24 cellular contexts compared by ENCODE assay signal in genomic region chr12:101729842-101730241, GRCh38. TPM values are rescaled to one million over a fixed set of nuclear protein-coding genes. Genes with fewer than 3 reads are reported as not detected.
DNase-seq lines count a peak whose midpoint lies in the region; ATAC-seq, FAIRE-seq and TF ChIP-seq lines count a peak whose summit lies in the region.
"Had no signal": no experiment of that assay in that cellular context is flagged by ENCODE, and none has a peak within 500 bp of the region (broad histone marks: within the 10 kb centered on the region; RNA-seq: fewer than 3 reads in every experiment).

No MANE protein-coding gene starts in this region.

- no peak overlapping the region for H3K4me3 Mint-ChIP-seq in activated T-cell treated with anti-CD3 and anti-CD28 coated beads, Interleukin-2, amount 50 U/mL, for 72 hours
- no peak overlapping the region for H3K4me3 Mint-ChIP-seq in activated T-cell treated with anti-CD3 and anti-CD28 coated beads, Interleukin-2, amount 50 U/mL, for 24 hours
- peak overlapping the region in 1 of 4 donors; percentile 7 for H3K4me3 Mint-ChIP-seq in IgD-negative memory B cell
- H3K4me3 Mint-ChIP-seq in stimulated activated memory B cell treated with anti-CD40 and anti-IgM and Interleukin-4, amounts not matched to agents 10 μg/mL and 1 μg/mL and 100 μg/mL, for 72 hours: no peak overlapping the region
- H3K4me3 Mint-ChIP-seq: CD4-positive, CD25-positive, alpha-beta regulatory T cell; CD8-positive, alpha-beta T cell; HFFc6 had no signal

- H3K9me3 ChIP-seq in K562 (replicated peaks; ENCODE audit: control insufficient read depth, insufficient read depth, low read depth, low read length): no peaks in the 10 kb centered on the region
- H3K9me3 ChIP-seq: A549, BLaER1, Caco-2, HAP-1 had no signal

- no peak overlapping the region for H2AFZ ChIP-seq in K562 (ENCODE audit: low read depth, low read length)

- H3K4me1 Mint-ChIP-seq in activated T-cell treated with anti-CD3 and anti-CD28 coated beads, Interleukin-2, amount 50 U/mL, for 72 hours (ENCODE audit: low read depth): peaks cover 5% of the 10 kb centered on the region
- peaks cover 5% of the 10 kb centered on the region for H3K4me1 Mint-ChIP-seq in activated T-cell treated with anti-CD3 and anti-CD28 coated beads, Interleukin-2, amount 50 U/mL, for 24 hours (ENCODE audit: low read depth)
- H3K4me1 Mint-ChIP-seq in IgD-negative memory B cell: peaks cover 6 to 21% (median 9%) of the 10 kb centered on the region in 3 donors
- H3K4me1 Mint-ChIP-seq in stimulated activated memory B cell treated with anti-CD40 and anti-IgM and Interleukin-4, amounts not matched to agents 10 μg/mL and 1 μg/mL and 100 μg/mL, for 72 hours: peaks cover 17% of the 10 kb centered on the region
- H3K4me1 Mint-ChIP-seq: CD4-positive, CD25-positive, alpha-beta regulatory T cell had no signal

- intact Hi-C loops in K562 (cut with micrococcal nuclease): no loop called here

- H3K9me3 Mint-ChIP-seq in activated T-cell treated with anti-CD3 and anti-CD28 coated beads, Interleukin-2, amount 50 U/mL, for 72 hours: no peaks in the 10 kb centered on the region
- H3K9me3 Mint-ChIP-seq in activated T-cell treated with anti-CD3 and anti-CD28 coated beads, Interleukin-2, amount 50 U/mL, for 24 hours: no peaks in the 10 kb centered on the region
- peaks cover 0 to 3% (median 0%) of the 10 kb centered on the region in 3 donors for H3K9me3 Mint-ChIP-seq in IgD-negative memory B cell
- H3K9me3 Mint-ChIP-seq in stimulated activated memory B cell treated with anti-CD40 and anti-IgM and Interleukin-4, amounts not matched to agents 10 μg/mL and 1 μg/mL and 100 μg/mL, for 72 hours: no peaks in the 10 kb centered on the region
- H3K9me3 Mint-ChIP-seq: CD8-positive, alpha-beta T cell; HFFc6 had no signal

- H3K27ac Mint-ChIP-seq in activated T-cell treated with anti-CD3 and anti-CD28 coated beads, Interleukin-2, amount 50 U/mL, for 72 hours: peak overlapping the region; percentile 47
- H3K27ac Mint-ChIP-seq in activated T-cell treated with anti-CD3 and anti-CD28 coated beads, Interleukin-2, amount 50 U/mL, for 24 hours: no peak overlapping the region
- H3K27ac Mint-ChIP-seq in IgD-negative memory B cell: peak overlapping the region in 2 of 3 donors; percentile 9 to 11
- peak overlapping the region; percentile 2 for H3K27ac Mint-ChIP-seq in stimulated activated memory B cell treated with anti-CD40 and anti-IgM and Interleukin-4, amounts not matched to agents 10 μg/mL and 1 μg/mL and 100 μg/mL, for 72 hours
- H3K27ac Mint-ChIP-seq: CD4-positive, CD25-positive, alpha-beta regulatory T cell; CD8-positive, alpha-beta T cell; HFFc6 had no signal

- H3K4me2 ChIP-seq in K562 (ENCODE audit: insufficient read depth, low read length): no peak overlapping the region
- H3K4me2 ChIP-seq: A549, BLaER1 had no signal

- TF ChIP-seq POLR2A in K562 (conservative IDR thresholded peaks at IDR 0.05): peak; percentile 58; the same call in 1 of the 2 replicates

- CTCF ChIA-PET in K562 (lab: Yijun Ruan, JAX; ENCODE audit: low intra/inter-chr PET ratio): no interaction called here

- H3K9me1 ChIP-seq in K562 (ENCODE audit: control insufficient read depth, insufficient read depth, low read length): no peaks in the 10 kb centered on the region

- H3K27me3 Mint-ChIP-seq in activated T-cell treated with anti-CD3 and anti-CD28 coated beads, Interleukin-2, amount 50 U/mL, for 72 hours (ENCODE audit: low read depth): no peaks in the 10 kb centered on the region
- H3K27me3 Mint-ChIP-seq in activated T-cell treated with anti-CD3 and anti-CD28 coated beads, Interleukin-2, amount 50 U/mL, for 24 hours: no peaks in the 10 kb centered on the region
- no peaks in the 10 kb centered on the region for H3K27me3 Mint-ChIP-seq in IgD-negative memory B cell
- H3K27me3 Mint-ChIP-seq in stimulated activated memory B cell treated with anti-CD40 and anti-IgM and Interleukin-4, amounts not matched to agents 10 μg/mL and 1 μg/mL and 100 μg/mL, for 72 hours: no peaks in the 10 kb centered on the region
- H3K27me3 Mint-ChIP-seq: CD4-positive, CD25-positive, alpha-beta regulatory T cell had no signal

- peaks cover 0 to 4% of the 10 kb centered on the region in 2 donors for H3K36me3 Mint-ChIP-seq in activated T-cell treated with anti-CD3 and anti-CD28 coated beads, Interleukin-2, amount 50 U/mL, for 72 hours (ENCODE audit: insufficient read depth in 2 of 2)
- peaks cover 47% of the 10 kb centered on the region for H3K36me3 Mint-ChIP-seq in activated T-cell treated with anti-CD3 and anti-CD28 coated beads, Interleukin-2, amount 50 U/mL, for 24 hours (ENCODE audit: low read depth)
- peaks cover 16% of the 10 kb centered on the region for H3K36me3 Mint-ChIP-seq in IgD-negative memory B cell
- H3K36me3 Mint-ChIP-seq in stimulated activated memory B cell treated with anti-CD40 and anti-IgM and Interleukin-4, amounts not matched to agents 10 μg/mL and 1 μg/mL and 100 μg/mL, for 72 hours: peaks cover 37% of the 10 kb centered on the region

- in situ Hi-C loops in K562 (cut with MboI): no loop called here

- H3K4me3 ChIP-seq in K562: no peak overlapping the region
- H3K4me3 ChIP-seq: A549, BLaER1, HAP-1 had no signal

- H3K4me1 ChIP-seq in K562 (replicated peaks in 1 of 2; ENCODE audit: control insufficient read depth in 2 of 2, insufficient read depth in 2 of 2, low read length in 2 of 2): no peaks in the 10 kb centered on the region
- H3K4me1 ChIP-seq: A549, BLaER1, Caco-2 had no signal

- H3K9ac ChIP-seq in K562 (ENCODE audit: insufficient read depth in 1 of 2, low read depth in 2 of 2, low read length in 2 of 2): no peak overlapping the region
- H3K9ac ChIP-seq: BLaER1 had no signal

- DNase-seq in activated T-cell treated with anti-CD3 and anti-CD28 coated beads, Interleukin-2, amount 50 U/mL, for 72 hours: no peak
- DNase-seq in activated T-cell treated with anti-CD3 and anti-CD28 coated beads, Interleukin-2, amount 50 U/mL, for 24 hours: no peak
- DNase-seq in K562 (ENCODE audit: extremely low read depth in 1 of 4, low spot score in 3 of 4): no peak
- no peak for DNase-seq in SHP77 treated with DMSO at 0.1 percent for 48 hours (lab: John Stamatoyannopoulos, UW)
- DNase-seq in NCI-H510A treated with DMSO at 0.1 percent for 48 hours (lab: John Stamatoyannopoulos, UW): no peak
- DNase-seq: 8988T; ACHN; Caco-2; CD4-positive, CD25-positive, alpha-beta regulatory T cell; CD8-positive, alpha-beta T cell; DMS153; DND-41; GOT3; HFFc6 had no signal

- H4K20me1 ChIP-seq in K562 (replicated peaks; ENCODE audit: control insufficient read depth, insufficient read depth, low read length): no peaks in the 10 kb centered on the region
- H4K20me1 ChIP-seq: BLaER1 had no signal

- H3K27ac ChIP-seq in K562 (ENCODE audit: extremely low read depth, low read depth, low read length): no peak overlapping the region
- H3K27ac ChIP-seq: A549, BLaER1, C4-2B had no signal

- TF ChIP-seq RAD21 in K562 (CRISPR knock-in tag; conservative IDR thresholded peaks at IDR 0.05 in 1 of 2, IDR thresholded peaks at IDR 0.05 in 1 of 2): no peak

- no peaks in the 10 kb centered on the region for H3K79me2 ChIP-seq in K562 (ENCODE audit: control insufficient read depth, insufficient read depth, low read length)

- FAIRE-seq in K562 (lab: Jason Lieb, UNC): no peak
- FAIRE-seq: A549, GM12892, GM19239, H54 had no signal

- H3K27me3 ChIP-seq in K562 (ENCODE audit: control insufficient read depth in 2 of 2, insufficient read depth in 2 of 2, low read length in 2 of 2): no peaks in the 10 kb centered on the region
- H3K27me3 ChIP-seq: BLaER1 had no signal

- no peak for TF ChIP-seq EP300 in K562 (IDR thresholded peaks at IDR 0.05; ENCODE audit: low read length)

- no peak for TF ChIP-seq CTCF in K562 (IDR thresholded peaks at IDR 0.05 in 2 of 3, conservative IDR thresholded peaks at IDR 0.05 in 1 of 3; ENCODE audit: insufficient read depth in 2 of 3, low read depth in 1 of 3, low read length in 3 of 3)

- no TSS peak for BruUV-seq in K562 (replicated peaks; lab: Mats Ljungman, UMichigan)

- ATAC-seq in activated T-cell treated with anti-CD3 and anti-CD28 coated beads, Interleukin-2, amount 50 U/mL, for 72 hours (replicated peaks in 1 of 2): no peak
- peak; percentile 66 for ATAC-seq in K562
- no peak for ATAC-seq in stimulated activated memory B cell treated with anti-CD40 and anti-IgM and Interleukin-4, amounts not matched to agents 10 μg/mL and 1 μg/mL and 100 μg/mL, for 72 hours
- no peak for ATAC-seq in GM19467 (IDR thresholded peaks at IDR 0.05; ENCODE audit: unreplicated experiment)
- ATAC-seq: A549; CD8-positive, alpha-beta T cell had no signal

- POLR2A ChIA-PET in K562 (lab: Yijun Ruan, JAX): interaction anchor here (0.9 to 1.6 kb wide), 2 partner anchors 15 to 100 kb away, joined by 3 read pairs; no protein-coding TSS in a partner anchor

- peaks cover 91% of the 10 kb centered on the region for H3K36me3 ChIP-seq in K562 (ENCODE audit: control insufficient read depth, insufficient read depth, low read length)

RNA-seq across cellular contexts. Expression of gene SYCP3, which starts 9.4 kb away (rescaled TPM):
- total RNA-seq in activated T-cell treated with anti-CD3 and anti-CD28 coated beads, Interleukin-2, amount 50 U/mL, for 72 hours: under 1 TPM; 0.30 to 0.91 TPM
- 0.33 TPM for polyA plus RNA-seq in IgD-negative memory B cell
- 0.35 and 0.97 TPM in 2 replicates for total RNA-seq in K562 (2011; cell fraction: chromatin; rRNA removed; ENCODE audit: low replicate concordance)
- total RNA-seq in K562 (2011; cell fraction: nucleolus; rRNA removed): 0.33 TPM in 1 of 2 replicates, not detected in the other
- 0.37 and 0.46 TPM in 2 replicates for total RNA-seq in K562 (2011; cell fraction: nucleoplasm; rRNA removed)
- 0.37 TPM in 1 of 2 replicates, not detected in the other for total RNA-seq in K562 (2014; rRNA removed)
- 0.15 TPM in 1 of 2 replicates, not detected in the other for total RNA-seq in K562 (2014; rRNA removed; fragmentation: Illumina TruSeq; extraction: Trizol)
- 0.22 TPM in 1 of 2 replicates, not detected in the other for total RNA-seq in K562 (2015; rRNA removed; fragmentation: Illumina TruSeq; extraction: Trizol)
- total RNA-seq in K562 (2021): not detected in 2 replicates
- polyA plus RNA-seq in K562 (2011; rRNA removed): 0.11 and 0.16 TPM in 2 replicates
- not detected in 2 replicates for polyA plus RNA-seq in K562 (2011; cell fraction: cytosol; rRNA removed)
- 0.10 and 0.11 TPM in 2 replicates for polyA plus RNA-seq in K562 (2011; cell fraction: nucleus; rRNA removed)
- polyA plus RNA-seq in K562 (2012): 0.16 and 0.29 TPM in 2 replicates
- not detected in 2 replicates for polyA plus RNA-seq in K562 (2014; fragmentation: Illumina TruSeq; extraction: Trizol)
- polyA plus RNA-seq in K562 (2014; fragmentation: Nextera tagmentation; extraction: Ambion mirVana): under 1 TPM; 0.25 TPM
- not detected in 2 replicates for polyA plus RNA-seq in K562 (2014; rRNA removed)
- polyA minus RNA-seq in K562 (2011; rRNA and poly(A)+ RNA removed): 0.15 TPM in 1 of 2 replicates, not detected in the other
- not detected in 2 replicates for polyA minus RNA-seq in K562 (2011; cell fraction: cytosol; rRNA and poly(A)+ RNA removed)
- polyA minus RNA-seq in K562 (2011; cell fraction: nucleus; rRNA and poly(A)+ RNA removed): 0.11 and 0.13 TPM in 2 replicates
- total RNA-seq: HFFc6 had no signal

RNA-seq across cellular contexts. Expression of gene CHPT1, which starts 32.4 kb away (rescaled TPM):
- 10 to 100 TPM; 20.2 to 24.6 TPM for total RNA-seq in activated T-cell treated with anti-CD3 and anti-CD28 coated beads, Interleukin-2, amount 50 U/mL, for 72 hours
- polyA plus RNA-seq in IgD-negative memory B cell (50.9 TPM), K562 (2011; rRNA removed) (66.5 and 91.9 TPM in 2 replicates), K562 (2014; fragmentation: Illumina TruSeq; extraction: Trizol) (62.8 and 69.4 TPM in 2 replicates), K562 (2014; fragmentation: Nextera tagmentation; extraction: Ambion mirVana) (10 to 100 TPM; 15.3 to 24.3 TPM), K562 (2014; rRNA removed) (92.5 and 111 TPM in 2 replicates)
- 54.6 and 85.9 TPM in 2 replicates for total RNA-seq in K562 (2011; cell fraction: chromatin; rRNA removed; ENCODE audit: low replicate concordance)
- total RNA-seq in K562 (2011; cell fraction: nucleolus; rRNA removed): 78.3 and 80.9 TPM in 2 replicates
- 85.9 and 96.9 TPM in 2 replicates for total RNA-seq in K562 (2011; cell fraction: nucleoplasm; rRNA removed)
- total RNA-seq in K562 (2014; rRNA removed) (170 and 210 TPM in 2 replicates), K562 (2014; rRNA removed; fragmentation: Illumina TruSeq; extraction: Trizol) (112 and 123 TPM in 2 replicates), K562 (2015; rRNA removed; fragmentation: Illumina TruSeq; extraction: Trizol) (75.4 and 75.5 TPM in 2 replicates), K562 (2021) (95.0 and 103 TPM in 2 replicates)
- 47.4 and 49.6 TPM in 2 replicates for polyA plus RNA-seq in K562 (2011; cell fraction: cytosol; rRNA removed)
- 42.3 and 43.3 TPM in 2 replicates for polyA plus RNA-seq in K562 (2011; cell fraction: nucleus; rRNA removed)
- polyA plus RNA-seq in K562 (2012): 75.7 and 82.7 TPM in 2 replicates
- 32.0 and 33.2 TPM in 2 replicates for polyA minus RNA-seq in K562 (2011; rRNA and poly(A)+ RNA removed)
- 25.0 and 28.9 TPM in 2 replicates for polyA minus RNA-seq in K562 (2011; cell fraction: cytosol; rRNA and poly(A)+ RNA removed)
- 58.8 and 71.3 TPM in 2 replicates for polyA minus RNA-seq in K562 (2011; cell fraction: nucleus; rRNA and poly(A)+ RNA removed)
